ENCODE assay signal across 9 cellular contexts in the genomic region with DNA sequence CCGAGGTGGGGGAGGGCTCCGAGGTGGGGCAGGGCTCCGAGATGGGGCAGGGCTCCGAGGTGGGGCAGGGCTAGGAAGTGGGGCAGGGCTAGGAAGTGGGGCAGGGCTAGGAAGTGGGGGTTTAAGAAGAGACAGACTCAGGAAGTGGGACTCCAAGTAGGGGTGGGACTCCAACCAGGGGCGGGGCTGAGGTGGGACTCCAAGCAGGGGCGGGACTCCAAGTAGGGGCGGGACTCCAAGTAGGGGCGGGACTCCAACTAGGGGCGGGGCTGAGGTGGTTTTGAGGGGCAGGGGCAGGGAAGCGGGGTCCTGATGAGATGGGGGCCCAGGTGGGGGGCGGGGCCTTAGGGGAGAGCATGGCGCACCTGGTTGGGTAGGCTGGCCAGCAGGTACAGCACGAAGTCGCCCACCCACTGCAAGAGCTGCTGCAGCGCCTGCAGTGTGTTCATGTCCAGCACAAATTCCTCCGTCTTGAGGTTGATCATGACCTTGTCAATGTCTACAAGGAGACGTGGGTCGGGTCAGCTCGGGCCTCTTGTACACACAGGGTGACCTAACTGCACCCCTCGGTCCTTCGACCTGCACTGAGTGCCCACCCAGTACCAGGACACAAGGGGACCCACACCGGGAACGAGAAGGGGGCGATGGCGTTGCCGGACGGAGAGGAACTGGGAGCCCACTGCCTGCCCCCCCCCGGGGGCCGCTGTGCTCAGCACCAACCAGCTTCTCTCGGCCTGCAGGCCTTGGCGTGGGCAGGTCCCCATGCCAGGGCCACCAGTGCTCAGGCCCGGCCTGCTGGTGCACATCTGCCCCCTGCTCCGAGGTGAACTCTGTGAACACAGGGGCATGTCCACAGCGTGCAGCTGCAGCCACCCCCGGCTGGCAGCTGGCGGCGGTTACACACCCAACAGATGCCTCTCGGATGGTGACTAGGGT. TPM values are rescaled to one million over a fixed set of nuclear protein-coding genes. Genes with fewer than 3 reads are reported as not detected.
DNase-seq lines count a peak whose midpoint lies in the region; ATAC-seq and TF ChIP-seq lines count a peak whose summit lies in the region.
"Had no signal": no experiment of that assay in that cellular context is flagged by ENCODE, and none has a peak within 500 bp of the region (broad histone marks: within the 10 kb centered on the region; RNA-seq: fewer than 3 reads in every experiment).

No MANE protein-coding gene starts in this region.

- H3K4me3 ChIP-seq in DOHH2 (ENCODE audit: low read length), result no peak overlapping the region
- no peak overlapping the region for H3K4me3 ChIP-seq in right cardiac atrium (ENCODE audit: low read length)
- no peak overlapping the region for H3K4me3 ChIP-seq in hepatocyte
- H3K4me3 ChIP-seq: thyroid gland had no signal

- peaks cover 5% of the 10 kb centered on the region for H3K36me3 Mint-ChIP-seq in activated CD8-positive, alpha-beta memory T cell treated with anti-CD3 and anti-CD28 coated beads, Interleukin-2, amount 10 ng/mL, durations not matched to agents 7 days and 5 days

- H3K36me3 ChIP-seq in DOHH2 (ENCODE audit: control insufficient read depth, low read length), result no peaks in the 10 kb centered on the region
- H3K36me3 ChIP-seq in hepatocyte (replicated peaks; ENCODE audit: insufficient read depth, low read depth), result no peaks in the 10 kb centered on the region

- peak; percentile 73 for DNase-seq in NCI-H226
- DNase-seq in activated CD8-positive, alpha-beta memory T cell treated with anti-CD3 and anti-CD28 coated beads, Interleukin-2, amount 10 ng/mL, durations not matched to agents 7 days and 5 days, result peak; percentile 91
- DNase-seq in right cardiac atrium, result peak in 2 of 3 donors; percentile 15 to 82
- peak; percentile 76 for DNase-seq in stimulated activated naive CD8-positive, alpha-beta T cell treated with anti-CD3 and anti-CD28 coated beads, Interleukin-15, Interleukin-2, amounts not matched to agents 100 U/mL and 50 U/mL, for 24 hours
- no peak for DNase-seq in hepatocyte (ENCODE audit: low spot score)
- DNase-seq in NCI-H524 treated with DMSO at 0.1 percent for 48 hours (lab: John Stamatoyannopoulos, UW), result no peak

- H3K4me1 ChIP-seq in DOHH2 (ENCODE audit: control insufficient read depth, low read length), result peaks cover 9% of the 10 kb centered on the region
- H3K4me1 ChIP-seq in right cardiac atrium (ENCODE audit: control insufficient read depth, insufficient read depth, low read length), result no peaks in the 10 kb centered on the region
- no peaks in the 10 kb centered on the region for H3K4me1 ChIP-seq in hepatocyte (ENCODE audit: insufficient read depth)

- no peaks in the 10 kb centered on the region for H3K9me3 ChIP-seq in DOHH2 (ENCODE audit: control insufficient read depth, insufficient read depth, low read length)
- no peaks in the 10 kb centered on the region for H3K9me3 ChIP-seq in right cardiac atrium (ENCODE audit: control insufficient read depth, low read length)
- H3K9me3 ChIP-seq in hepatocyte (ENCODE audit: low read depth), result no peaks in the 10 kb centered on the region
- H3K9me3 ChIP-seq: thyroid gland had no signal

- no peak overlapping the region for H3K4me3 Mint-ChIP-seq in activated CD8-positive, alpha-beta memory T cell treated with anti-CD3 and anti-CD28 coated beads, Interleukin-2, amount 10 ng/mL, durations not matched to agents 7 days and 5 days

- CTCF ChIA-PET in activated CD8-positive, alpha-beta memory T cell treated with anti-CD3 and anti-CD28 coated beads, Interleukin-2, amount 10 ng/mL, durations not matched to agents 7 days and 5 days (lab: Charles Lee), result interaction anchor here (0.6 to 1.8 kb wide), 2 partner anchors 10 to 185 kb away, joined by 3 to 8 read pairs; no protein-coding TSS in a partner anchor

- no peak overlapping the region for H2AFZ ChIP-seq in hepatocyte

- no peaks in the 10 kb centered on the region for H3K9me3 Mint-ChIP-seq in activated CD8-positive, alpha-beta memory T cell treated with anti-CD3 and anti-CD28 coated beads, Interleukin-2, amount 10 ng/mL, durations not matched to agents 7 days and 5 days (ENCODE audit: low read depth)

- ATAC-seq in activated CD8-positive, alpha-beta memory T cell treated with anti-CD3 and anti-CD28 coated beads, Interleukin-2, amount 10 ng/mL, durations not matched to agents 7 days and 5 days, result peak; percentile 82
- ATAC-seq in right cardiac atrium, result peak in 1 of 2 donors; percentile 7
- ATAC-seq in stimulated activated naive CD8-positive, alpha-beta T cell treated with anti-CD3 and anti-CD28 coated beads, Interleukin-15, Interleukin-2, amounts not matched to agents 100 U/mL and 50 U/mL, for 24 hours, result peak; percentile 76
- no peak for ATAC-seq in GM18498 (IDR thresholded peaks at IDR 0.05; ENCODE audit: unreplicated experiment)

- H3K27ac ChIP-seq in DOHH2 (ENCODE audit: low read depth, low read length), result no peak overlapping the region
- no peak overlapping the region for H3K27ac ChIP-seq in right cardiac atrium (ENCODE audit: low read length)
- no peak overlapping the region for H3K27ac ChIP-seq in hepatocyte
- H3K27ac ChIP-seq: thyroid gland had no signal

- WGBS in right cardiac atrium, result 95% methylated on average over 38 of the region's 38 CpGs
- WGBS in hepatocyte (ENCODE audit: low lambda C conversion rate, missing lambda C conversion rate), result 92% methylated on average over 23 of the region's 38 CpGs

- H3K9me2 ChIP-seq in DOHH2 (replicated peaks; ENCODE audit: control insufficient read depth, low read length) (no peaks in the 10 kb centered on the region), hepatocyte (replicated peaks; ENCODE audit: insufficient read depth) (no peaks in the 10 kb centered on the region)

- TF ChIP-seq CTCF in DOHH2 (IDR thresholded peaks at IDR 0.05; ENCODE audit: low read depth, low read length, poor library complexity, severe bottlenecking), result no peak
- TF ChIP-seq CTCF in hepatocyte (IDR thresholded peaks at IDR 0.05; ENCODE audit: poor library complexity), result no peak

- no peaks in the 10 kb centered on the region for H3K27me3 Mint-ChIP-seq in activated CD8-positive, alpha-beta memory T cell treated with anti-CD3 and anti-CD28 coated beads, Interleukin-2, amount 10 ng/mL, durations not matched to agents 7 days and 5 days

- H3F3A ChIP-seq in DOHH2 (ENCODE audit: control insufficient read depth, insufficient read depth), result peaks cover 5% of the 10 kb centered on the region; the same call in 1 of the 2 replicates

- peak overlapping the region; percentile 74 for H3K27ac Mint-ChIP-seq in activated CD8-positive, alpha-beta memory T cell treated with anti-CD3 and anti-CD28 coated beads, Interleukin-2, amount 10 ng/mL, durations not matched to agents 7 days and 5 days

- H3K4me2 ChIP-seq in DOHH2 (ENCODE audit: low read length), result 0 out of 2 replicates have a peak overlapping the region, but pooled peaks have one; percentile 4
- no peak overlapping the region for H3K4me2 ChIP-seq in hepatocyte

- H3K4me1 Mint-ChIP-seq in activated CD8-positive, alpha-beta memory T cell treated with anti-CD3 and anti-CD28 coated beads, Interleukin-2, amount 10 ng/mL, durations not matched to agents 7 days and 5 days, result peaks cover 9% of the 10 kb centered on the region

- no peaks in the 10 kb centered on the region for H3K79me2 ChIP-seq in DOHH2 (ENCODE audit: control insufficient read depth, low read length)
- no peaks in the 10 kb centered on the region for H3K79me2 ChIP-seq in hepatocyte

- H3K27me3 ChIP-seq in DOHH2 (ENCODE audit: control insufficient read depth, low read length), result no peaks in the 10 kb centered on the region
- no peaks in the 10 kb centered on the region for H3K27me3 ChIP-seq in right cardiac atrium (ENCODE audit: control insufficient read depth, insufficient read depth)
- no peaks in the 10 kb centered on the region for H3K27me3 ChIP-seq in hepatocyte
- H3K27me3 ChIP-seq: thyroid gland had no signal

- intact Hi-C loops in right cardiac atrium (cut with DNase I), result loop anchor here in 1 of 4 donors (2.0 kb wide), 1 partner anchor 41 kb away; no protein-coding TSS in a partner anchor

- H4K20me1 ChIP-seq in DOHH2 (ENCODE audit: control insufficient read depth, insufficient read depth, low read depth, low read length), result peaks cover 5% of the 10 kb centered on the region
- no peaks in the 10 kb centered on the region for H4K20me1 ChIP-seq in hepatocyte (ENCODE audit: insufficient read depth, poor library complexity, severe bottlenecking)

RNA-seq across cellular contexts. Expression of a gene that starts 13.9 kb away (rescaled TPM):
- 1 to 10 TPM in 1 of 2 experiments, under 1 TPM in 1; 0.66 to 1.5 TPM for total RNA-seq in activated CD8-positive, alpha-beta memory T cell treated with anti-CD3 and anti-CD28 coated beads, Interleukin-2, amount 10 ng/mL, durations not matched to agents 7 days and 5 days
- total RNA-seq in right cardiac atrium (100 to 1,000 TPM; 221 to 590 (median 310) TPM), hepatocyte (3.3 and 9.0 TPM in 2 replicates)
- polyA plus RNA-seq in right cardiac atrium (869 TPM), hepatocyte (8.2 and 11.2 TPM in 2 replicates)

RNA-seq across cellular contexts. Expression of a gene that starts 19.6 kb away (rescaled TPM):
- total RNA-seq in activated CD8-positive, alpha-beta memory T cell treated with anti-CD3 and anti-CD28 coated beads, Interleukin-2, amount 10 ng/mL, durations not matched to agents 7 days and 5 days, result 10 to 100 TPM; 47.7 to 70.6 TPM
- total RNA-seq in right cardiac atrium, result 10 to 100 TPM; 23.9 to 28.4 (median 25.4) TPM
- 21.3 TPM for polyA plus RNA-seq in right cardiac atrium
- total RNA-seq in hepatocyte, result 24.4 and 32.1 TPM in 2 replicates
- polyA plus RNA-seq in hepatocyte, result 80.9 and 111 TPM in 2 replicates

RNA-seq across cellular contexts. Expression of a gene that starts 19.9 kb away (rescaled TPM):
- total RNA-seq in activated CD8-positive, alpha-beta memory T cell treated with anti-CD3 and anti-CD28 coated beads, Interleukin-2, amount 10 ng/mL, durations not matched to agents 7 days and 5 days, result not detected
- total RNA-seq in right cardiac atrium (not detected), hepatocyte (not detected in 2 replicates)
- polyA plus RNA-seq in right cardiac atrium (not detected), hepatocyte (not detected in 2 replicates)
- total RNA-seq: thyroid gland had no signal

RNA-seq across cellular contexts. Expression of a gene that starts 21.2 kb away (rescaled TPM):
- not detected for total RNA-seq in activated CD8-positive, alpha-beta memory T cell treated with anti-CD3 and anti-CD28 coated beads, Interleukin-2, amount 10 ng/mL, durations not matched to agents 7 days and 5 days
- 1 to 10 TPM in 3 of 4 donors, under 1 TPM in 1; 0.85 to 2.6 (median 1.9) TPM for total RNA-seq in right cardiac atrium
- polyA plus RNA-seq in right cardiac atrium, result 3.4 TPM
- 0.83 and 1.2 TPM in 2 replicates for total RNA-seq in hepatocyte
- polyA plus RNA-seq in hepatocyte, result 0.81 and 3.0 TPM in 2 replicates

RNA-seq across cellular contexts. Expression of a gene that starts 32.6 kb away (rescaled TPM):
- not detected for total RNA-seq in activated CD8-positive, alpha-beta memory T cell treated with anti-CD3 and anti-CD28 coated beads, Interleukin-2, amount 10 ng/mL, durations not matched to agents 7 days and 5 days
- total RNA-seq in right cardiac atrium (not detected), hepatocyte (not detected in 2 replicates)
- polyA plus RNA-seq in right cardiac atrium (not detected), hepatocyte (not detected in 2 replicates)
- total RNA-seq: thyroid gland had no signal

Comparison
In these comparisons a context has a peak if more than half of its experiments do, and no peak if none do; other contexts are left out.
1. DNase-seq: peak in NCI-H226 (single experiment), activated CD8-positive, alpha-beta memory T cell treated with anti-CD3 and anti-CD28 coated beads, Interleukin-2, amount 10 ng/mL, durations not matched to agents 7 days and 5 days (single experiment), right cardiac atrium (2 of 3) and stimulated activated naive CD8-positive, alpha-beta T cell treated with anti-CD3 and anti-CD28 coated beads, Interleukin-15, Interleukin-2, amounts not matched to agents 100 U/mL and 50 U/mL, for 24 hours (single experiment); none in hepatocyte (single experiment) and NCI-H524 treated with DMSO at 0.1 percent for 48 hours (single experiment).
2. RNA of a gene that starts 13.9 kb away (total RNA-seq): 221 to 590 TPM in right cardiac atrium; 3.3 to 9.0 TPM in hepatocyte and 0.66 to 1.5 TPM in activated CD8-positive, alpha-beta memory T cell treated with anti-CD3 and anti-CD28 coated beads, Interleukin-2, amount 10 ng/mL, durations not matched to agents 7 days and 5 days; every median in the first group is over 10 times any median in the second.